8 cellular contexts compared by ENCODE assay signal in genomic region chr6:4316867-4317400, GRCh38.
DNase-seq lines count a peak whose midpoint lies in the region; ATAC-seq, FAIRE-seq and TF ChIP-seq lines count a peak whose summit lies in the region.

No MANE protein-coding gene starts in this region.

- in situ Hi-C loops in K562 (cut with MboI) = loop anchor here (10.0 kb wide), 1 partner anchor 618 kb away; no protein-coding TSS in a partner anchor
- in situ Hi-C loops in HepG2 (cut with HindIII; ENCODE audit: extremely low pct_ligation_motif_present, low pct_unique_long_range_greater_than_20kb) = no loop called here

- POLR2A ChIA-PET in A673 (lab: Charles Lee; ENCODE audit: low non-redundant PET) (no interaction called here), K562 (lab: Yijun Ruan, JAX) (interaction anchor here (1.0 to 1.6 kb wide), 4 partner anchors 8 to 58 kb away, joined by 3 read pairs; no protein-coding TSS in a partner anchor), HepG2 (lab: Yijun Ruan, JAX) (no interaction called here)

- H3K36me3 Mint-ChIP-seq in activated naive CD4-positive, alpha-beta T cell treated with anti-CD3 and anti-CD28 coated beads for 36 hours (ENCODE audit: low read depth) = no peaks in the 10 kb centered on the region

- intact Hi-C loops in A673 (cut with micrococcal nuclease; ENCODE audit: unreplicated experiment) (no loop called here), K562 (cut with micrococcal nuclease) (no loop called here), HepG2 (cut with micrococcal nuclease; ENCODE audit: unreplicated experiment) (loop anchor here (10.0 kb wide), 1 partner anchor 718 kb away; no protein-coding TSS in a partner anchor)
- intact Hi-C loops in activated naive CD4-positive, alpha-beta T cell treated with anti-CD3 and anti-CD28 coated beads for 36 hours (cut with micrococcal nuclease) = no loop called here

- H3K4me2 ChIP-seq in K562 (ENCODE audit: insufficient read depth, low read length) (peak overlapping the region; percentile 33), HepG2 (ENCODE audit: low read depth, low read length) (peak overlapping the region; percentile 49; the same call in 1 of the 2 replicates)

- TF ChIP-seq POLR2A in K562 (conservative IDR thresholded peaks at IDR 0.05) = no peak
- no peak for TF ChIP-seq POLR2A in HepG2 (IDR thresholded peaks at IDR 0.05; ENCODE audit: insufficient read depth in 1 of 2, low read depth in 2 of 2, low read length in 2 of 2)

- no peak overlapping the region for H3K4me3 ChIP-seq in A673 (ENCODE audit: low read depth, low read length, poor library complexity, severe bottlenecking)
- no peak overlapping the region for H3K4me3 ChIP-seq in MG63
- H3K4me3 ChIP-seq in K562 = no peak overlapping the region
- no peak overlapping the region for H3K4me3 ChIP-seq in HepG2 (replicated peaks in 1 of 3; ENCODE audit: insufficient read depth in 1 of 3, low read depth in 2 of 3, low read length in 3 of 3)

- H3K4me1 Mint-ChIP-seq in activated naive CD4-positive, alpha-beta T cell treated with anti-CD3 and anti-CD28 coated beads for 36 hours (ENCODE audit: low read depth) = no peaks in the 10 kb centered on the region

- BruUV-seq in A673 (replicated peaks; lab: Mats Ljungman, UMichigan) (no TSS peak), K562 (replicated peaks; lab: Mats Ljungman, UMichigan) (no TSS peak), HepG2 (replicated peaks; lab: Mats Ljungman, UMichigan) (no TSS peak)

- DNase-seq in A673 (ENCODE audit: low spot score) = peak; percentile 91
- peak; percentile 12 for DNase-seq in MG63
- DNase-seq in K562 (ENCODE audit: extremely low read depth in 1 of 4, low spot score in 3 of 4) = peak in 1 of 4 experiments; percentile 12
- no peak for DNase-seq in HepG2 (ENCODE audit: low spot score)
- peak; percentile 67 for DNase-seq in ureter (ENCODE audit: low spot score)
- DNase-seq in activated naive CD4-positive, alpha-beta T cell treated with anti-CD3 and anti-CD28 coated beads for 36 hours = no peak
- no peak for DNase-seq in activated T-cell treated with anti-CD3 and anti-CD28 coated beads, Interleukin-2, amount 50 U/mL, for 1 hour

- 19% methylated on average over 9 of the region's 9 CpGs for WGBS in K562 (ENCODE audit: insufficient coverage, low coverage, missing lambda C conversion rate)
- WGBS in HepG2 (ENCODE audit: low lambda C conversion rate) = 12% methylated on average over 9 of the region's 9 CpGs

- no peak overlapping the region for H3K4me3 Mint-ChIP-seq in activated naive CD4-positive, alpha-beta T cell treated with anti-CD3 and anti-CD28 coated beads for 36 hours

- no peak overlapping the region; a peak in 1 of 4 replicates for H3K9ac ChIP-seq in K562 (ENCODE audit: insufficient read depth in 1 of 2, low read depth in 2 of 2, low read length in 2 of 2)
- no peak overlapping the region for H3K9ac ChIP-seq in HepG2 (ENCODE audit: insufficient read depth, low read depth, low read length)

- H3K27ac Mint-ChIP-seq in activated naive CD4-positive, alpha-beta T cell treated with anti-CD3 and anti-CD28 coated beads for 36 hours = no peak overlapping the region

- CTCF ChIA-PET in A673 (lab: Charles Lee) = no interaction called here
- CTCF ChIA-PET in K562 (lab: Yijun Ruan, JAX; ENCODE audit: low intra/inter-chr PET ratio) = no interaction called here
- CTCF ChIA-PET in HepG2 (lab: Yijun Ruan, JAX; ENCODE audit: low intra/inter-chr PET ratio, low total read pairs) = no interaction called here
- CTCF ChIA-PET in activated naive CD4-positive, alpha-beta T cell treated with anti-CD3 and anti-CD28 coated beads for 36 hours (lab: Charles Lee) = no interaction called here

- TF ChIP-seq CTCF in A673 (conservative IDR thresholded peaks at IDR 0.05; ENCODE audit: low read depth, low read length) = no peak
- no peak for TF ChIP-seq CTCF in K562 (IDR thresholded peaks at IDR 0.05 in 2 of 3, conservative IDR thresholded peaks at IDR 0.05 in 1 of 3; ENCODE audit: insufficient read depth in 2 of 3, low read depth in 1 of 3, low read length in 3 of 3)
- TF ChIP-seq CTCF in HepG2 (CRISPR knock-in tag; IDR thresholded peaks at IDR 0.05) = no peak

- H3K9me3 ChIP-seq in A673 (ENCODE audit: low read depth, low read length, poor library complexity, severe bottlenecking) (peaks cover 8% of the 10 kb centered on the region), MG63 (peaks cover 8% of the 10 kb centered on the region; the same call in 1 of the 2 replicates), K562 (replicated peaks; ENCODE audit: control insufficient read depth, insufficient read depth, low read depth, low read length) (no peaks in the 10 kb centered on the region; the same call in 1 of the 2 replicates), HepG2 (ENCODE audit: low read length) (peaks cover 15% of the 10 kb centered on the region; the same call in 1 of the 2 replicates)

- no peaks in the 10 kb centered on the region for H3K9me1 ChIP-seq in K562 (ENCODE audit: control insufficient read depth, insufficient read depth, low read length)

- H3K79me2 ChIP-seq in K562 (ENCODE audit: control insufficient read depth, insufficient read depth, low read length) (no peaks in the 10 kb centered on the region), HepG2 (ENCODE audit: insufficient read depth, low read length) (no peaks in the 10 kb centered on the region)

- H3K27ac ChIP-seq in A673 (ENCODE audit: low read depth, low read length, poor library complexity, severe bottlenecking) (peak overlapping the region; percentile 73), K562 (ENCODE audit: extremely low read depth, low read depth, low read length) (no peak overlapping the region), HepG2 (ENCODE audit: extremely low read length, insufficient read depth, low read length) (no peak overlapping the region)

- H4K20me1 ChIP-seq in K562 (replicated peaks; ENCODE audit: control insufficient read depth, insufficient read depth, low read length) = no peaks in the 10 kb centered on the region
- no peaks in the 10 kb centered on the region for H4K20me1 ChIP-seq in HepG2 (ENCODE audit: insufficient read depth, low read length)

- no peaks in the 10 kb centered on the region for H3K27me3 ChIP-seq in A673 (replicated peaks; ENCODE audit: insufficient read depth, low read depth, low read length, poor library complexity)
- no peaks in the 10 kb centered on the region for H3K27me3 ChIP-seq in MG63
- no peaks in the 10 kb centered on the region for H3K27me3 ChIP-seq in K562 (ENCODE audit: control insufficient read depth in 2 of 2, insufficient read depth in 2 of 2, low read length in 2 of 2)
- peaks cover 0 to 14% of the 10 kb centered on the region in 2 experiments; a peak in 2 of 5 replicates for H3K27me3 ChIP-seq in HepG2 (ENCODE audit: control insufficient read depth in 1 of 2, insufficient read depth in 2 of 2, low read length in 2 of 2)

- no peak for TF ChIP-seq EP300 in K562 (IDR thresholded peaks at IDR 0.05; ENCODE audit: low read length)
- TF ChIP-seq EP300 in HepG2 (IDR thresholded peaks at IDR 0.05; ENCODE audit: low read depth in 2 of 2, low read length in 2 of 2) = no peak
- TF ChIP-seq EP300 in HepG2 (CRISPR knock-in tag; IDR thresholded peaks at IDR 0.05; ENCODE audit: borderline replicate concordance) = no peak

- peaks cover 13% of the 10 kb centered on the region for H3K9me3 Mint-ChIP-seq in activated naive CD4-positive, alpha-beta T cell treated with anti-CD3 and anti-CD28 coated beads for 36 hours

- H3K4me1 ChIP-seq in A673 (ENCODE audit: insufficient read depth, low read length, poor library complexity, severe bottlenecking) = peaks cover 55% of the 10 kb centered on the region
- H3K4me1 ChIP-seq in K562 (replicated peaks in 1 of 2; ENCODE audit: control insufficient read depth in 2 of 2, insufficient read depth in 2 of 2, low read length in 2 of 2) = peaks cover 0 to 27% of the 10 kb centered on the region in 2 experiments; a peak in 3 of 5 replicates
- no peaks in the 10 kb centered on the region for H3K4me1 ChIP-seq in HepG2 (ENCODE audit: insufficient read depth, low read length)

- H2AFZ ChIP-seq in K562 (ENCODE audit: low read depth, low read length) = peak overlapping the region; percentile 73
- no peak overlapping the region for H2AFZ ChIP-seq in HepG2 (ENCODE audit: low read length)

- FAIRE-seq in K562 (lab: Jason Lieb, UNC) = no peak
- no peak for FAIRE-seq in HepG2 (lab: Jason Lieb, UNC)

- TF ChIP-seq RAD21 in K562 (CRISPR knock-in tag; conservative IDR thresholded peaks at IDR 0.05 in 1 of 2, IDR thresholded peaks at IDR 0.05 in 1 of 2) (no peak; a peak in 2 of 4 replicates), HepG2 (CRISPR knock-in tag; IDR thresholded peaks at IDR 0.05) (no peak)

- H3K36me3 ChIP-seq in A673 (ENCODE audit: insufficient read depth, low read length, poor library complexity, severe bottlenecking) (no peaks in the 10 kb centered on the region), MG63 (no peaks in the 10 kb centered on the region), K562 (ENCODE audit: control insufficient read depth, insufficient read depth, low read length) (no peaks in the 10 kb centered on the region), HepG2 (replicated peaks in 1 of 2; ENCODE audit: control insufficient read depth in 1 of 2, insufficient read depth in 2 of 2, low read length in 2 of 2) (no peaks in the 10 kb centered on the region)

- peaks cover 13% of the 10 kb centered on the region for H3K27me3 Mint-ChIP-seq in activated naive CD4-positive, alpha-beta T cell treated with anti-CD3 and anti-CD28 coated beads for 36 hours (ENCODE audit: low read depth)

- ATAC-seq in K562 (peak; percentile 54), HepG2 (no peak; the same call in 2 of the 3 replicates), GM18870 (IDR thresholded peaks at IDR 0.05; ENCODE audit: unreplicated experiment) (no peak)

TF ChIP-seq in K562, 482 proteins besides CTCF, POLR2A, EP300 and RAD21 (continues in another document):
- TF ChIP-seq ETV1 (tag; conservative IDR thresholded peaks at IDR 0.05; ENCODE audit: low read depth) (0 out of 2 replicates have a peak, but pooled peaks have one; percentile 9), ETV5 (CRISPR knock-in tag; IDR thresholded peaks at IDR 0.05; ENCODE audit: low read depth) (no peak), ZNF174 (CRISPR knock-in tag; IDR thresholded peaks at IDR 0.05) (no peak)

TF ChIP-seq in HepG2, 621 proteins besides CTCF, POLR2A, EP300 and RAD21:
- TF ChIP-seq MTERF4 (CRISPR knock-in tag; IDR thresholded peaks at IDR 0.05) (no peak), ZNF12 (CRISPR knock-in tag; IDR thresholded peaks at IDR 0.05) (peak; percentile 95), GABPB1 (CRISPR knock-in tag; IDR thresholded peaks at IDR 0.05) (peak; percentile 44; the same call in 1 of the 2 replicates)

Comparison
In these comparisons a context has a peak if more than half of its experiments do, and no peak if none do; other contexts are left out.
1. DNase-seq: peak in A673 (single experiment), MG63 (single experiment) and ureter (single experiment); none in HepG2 (single experiment), activated naive CD4-positive, alpha-beta T cell treated with anti-CD3 and anti-CD28 coated beads for 36 hours (single experiment) and activated T-cell treated with anti-CD3 and anti-CD28 coated beads, Interleukin-2, amount 50 U/mL, for 1 hour (single experiment).